Comparison of ENCODE assay signal across 30 cellular contexts in genomic region chr17:45186955-45187354, GRCh38.
"Had no signal": no experiment of that assay in that cellular context is flagged by ENCODE, and none has a peak within 500 bp of the region (broad histone marks: within the 10 kb centered on the region; RNA-seq: fewer than 3 reads in every experiment).

No MANE protein-coding gene starts in this region.

- H3K36me3 ChIP-seq: neutrophil, pancreas, right lobe of liver, sigmoid colon, spleen, suprapubic skin, tibial artery, transverse colon, upper lobe of right lung, uterus had no signal

- H3K27ac Mint-ChIP-seq: naive B cell; naive thymus-derived CD8-positive, alpha-beta T cell; natural killer cell treated with Interleukin-12 subunit alpha and Interleukin-12 subunit beta and Interleukin-15 and Interleukin-18, amount 100 ng/mL, for 72 hours; nephron progenitor cell; stimulated activated memory B cell treated with anti-CD40 and anti-IgM and Interleukin-4, amounts not matched to agents 10 μg/mL and 1 μg/mL and 100 μg/mL, for 72 hours; stimulated activated naive CD8-positive, alpha-beta T cell treated with anti-CD3 and anti-CD28 coated beads, Interleukin-15, amount 100 ng/mL, for 72 hours; type B pancreatic cell had no signal

- H3K4me3 ChIP-seq: pancreas, psoas muscle, right lobe of liver, sigmoid colon, smooth muscle cell, spleen, suprapubic skin, testis, tibial artery, transverse colon, upper lobe of right lung, uterus had no signal

- H3K9me3 ChIP-seq: neutrophil, pancreas, psoas muscle, right lobe of liver, sigmoid colon, spleen, suprapubic skin, testis, tibial artery, transverse colon, upper lobe of right lung, uterus had no signal

- H3K27me3 Mint-ChIP-seq: naive thymus-derived CD8-positive, alpha-beta T cell; natural killer cell treated with Interleukin-12 subunit alpha and Interleukin-12 subunit beta and Interleukin-15 and Interleukin-18, amount 100 ng/mL, for 72 hours; stimulated activated memory B cell treated with anti-CD40 and anti-IgM and Interleukin-4, amounts not matched to agents 10 μg/mL and 1 μg/mL and 100 μg/mL, for 72 hours; stimulated activated naive CD8-positive, alpha-beta T cell treated with anti-CD3 and anti-CD28 coated beads, Interleukin-15, amount 100 ng/mL, for 72 hours; type B pancreatic cell had no signal

- DNase-seq: naive B cell; naive thymus-derived CD8-positive, alpha-beta T cell; nephron progenitor cell; nucleus accumbens; pancreas; right lobe of liver; sigmoid colon; spleen; stimulated activated CD4-positive, alpha-beta T cell treated with anti-CD3 and anti-CD28 coated beads, Interleukin-12 subunit alpha, Interleukin-12 subunit beta, amount 100 ng/mL, for 4 hours; stimulated activated CD4-positive, alpha-beta T cell treated with anti-CD3 and anti-CD28 coated beads, Interleukin-1b, Interleukin-23, amount 100 ng/mL, for 48 hours; stimulated activated CD4-positive, alpha-beta T cell treated with anti-CD3 and anti-CD28 coated beads, Interleukin-4, amount 100 ng/mL, for 1 hour; stimulated activated CD4-positive, alpha-beta T cell treated with anti-CD3 and anti-CD28 coated beads, Interleukin-4, amount 100 ng/mL, for 4 hours; stimulated activated CD8-positive, alpha-beta memory T cell treated with anti-CD3 and anti-CD28 coated beads, Interleukin-4, amount 100 ng/mL, for 48 hours; stimulated activated naive CD4-positive, alpha-beta T cell; stimulated activated naive CD8-positive, alpha-beta T cell treated with anti-CD3 and anti-CD28 coated beads, Interleukin-15, amount 100 ng/mL, for 72 hours; stimulated activated naive CD8-positive, alpha-beta T cell treated with anti-CD3 and anti-CD28 coated beads, Interleukin-15, Interleukin-2, amounts not matched to agents 100 U/mL and 50 U/mL, for 24 hours; substantia nigra; testis; tibial artery; transverse colon; upper lobe of right lung; uterus had no signal

- H3K36me3 Mint-ChIP-seq: naive B cell; naive thymus-derived CD8-positive, alpha-beta T cell; natural killer cell treated with Interleukin-12 subunit alpha and Interleukin-12 subunit beta and Interleukin-15 and Interleukin-18, amount 100 ng/mL, for 72 hours; stimulated activated memory B cell treated with anti-CD40 and anti-IgM and Interleukin-4, amounts not matched to agents 10 μg/mL and 1 μg/mL and 100 μg/mL, for 72 hours; type B pancreatic cell had no signal

- H3K9me3 Mint-ChIP-seq: naive B cell; naive thymus-derived CD8-positive, alpha-beta T cell; natural killer cell treated with Interleukin-12 subunit alpha and Interleukin-12 subunit beta and Interleukin-15 and Interleukin-18, amount 100 ng/mL, for 72 hours; neural crest cell; stimulated activated memory B cell treated with anti-CD40 and anti-IgM and Interleukin-4, amounts not matched to agents 10 μg/mL and 1 μg/mL and 100 μg/mL, for 72 hours; stimulated activated naive CD8-positive, alpha-beta T cell treated with anti-CD3 and anti-CD28 coated beads, Interleukin-15, amount 100 ng/mL, for 72 hours; type B pancreatic cell had no signal

- H3K4me3 Mint-ChIP-seq: naive B cell; naive thymus-derived CD8-positive, alpha-beta T cell; natural killer cell treated with Interleukin-12 subunit alpha and Interleukin-12 subunit beta and Interleukin-15 and Interleukin-18, amount 100 ng/mL, for 72 hours; nephron progenitor cell; neural crest cell; stimulated activated memory B cell treated with anti-CD40 and anti-IgM and Interleukin-4, amounts not matched to agents 10 μg/mL and 1 μg/mL and 100 μg/mL, for 72 hours; stimulated activated naive CD8-positive, alpha-beta T cell treated with anti-CD3 and anti-CD28 coated beads, Interleukin-15, amount 100 ng/mL, for 72 hours; type B pancreatic cell had no signal

- H3K27ac ChIP-seq: neutrophil, pancreas, psoas muscle, right lobe of liver, sigmoid colon, spleen, suprapubic skin, testis, tibial artery, transverse colon, upper lobe of right lung, uterus had no signal

- H3K4me1 ChIP-seq: pancreas, psoas muscle, sigmoid colon, spleen, tibial artery, transverse colon, upper lobe of right lung, uterus had no signal

- H3K27me3 ChIP-seq: neutrophil, pancreas, right lobe of liver, sigmoid colon, spleen, suprapubic skin, testis, transverse colon, upper lobe of right lung, uterus had no signal

- H3K4me1 Mint-ChIP-seq: naive B cell; neural crest cell; stimulated activated naive CD8-positive, alpha-beta T cell treated with anti-CD3 and anti-CD28 coated beads, Interleukin-15, amount 100 ng/mL, for 72 hours had no signal
